Comparison of ENCODE assay signal across 40 cellular contexts in the genomic region with DNA sequence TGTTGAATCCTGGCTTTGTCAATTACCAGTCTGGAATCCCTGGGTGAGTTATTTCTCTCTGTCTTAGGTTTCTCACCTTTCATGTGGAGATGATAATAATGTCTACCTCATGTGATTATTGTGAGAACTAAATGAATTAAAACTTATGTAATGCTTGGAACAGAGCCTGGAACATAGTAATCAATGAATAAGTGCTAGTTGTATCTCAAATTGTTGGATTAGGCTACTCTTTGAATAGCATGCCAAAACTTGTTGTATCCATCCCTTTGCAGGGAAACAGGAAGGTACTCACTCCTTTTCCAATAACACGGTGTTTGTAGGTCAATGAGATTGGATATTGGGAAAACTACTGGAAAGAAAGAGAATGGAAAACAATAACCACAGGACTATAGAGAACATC.
"Had no signal": no experiment of that assay in that cellular context is flagged by ENCODE, and none has a peak within 500 bp of the region (broad histone marks: within the 10 kb centered on the region; RNA-seq: fewer than 3 reads in every experiment).

No MANE protein-coding gene starts in this region.

- H3K36me3 ChIP-seq: adrenal gland, ascending aorta, brain microvascular endothelial cell, breast epithelium, cardiac muscle cell had no signal

- H3K9me3 Mint-ChIP-seq: activated T-helper 2 cell treated with anti-CD3 and anti-CD28 coated beads, Interferon-gamma antibody, Interleukin-2, Interleukin-4, amounts not matched to agents 10 μg/mL and 5 μg/mL and 100 μg/mL, durations not matched to agents 14 hours and 24 hours and 36 hours; central memory CD8-positive, alpha-beta T cell had no signal

- H3K27ac Mint-ChIP-seq: activated naive CD4-positive, alpha-beta T cell treated with anti-CD3 and anti-CD28 coated beads for 36 hours; activated naive CD4-positive, alpha-beta T cell treated with anti-CD3 and anti-CD28 coated beads, Interleukin-2, amount 10 ng/mL, durations not matched to agents 7 days and 5 days; activated naive CD4-positive, alpha-beta T cell treated with anti-CD3 and anti-CD28 coated beads, Interleukin-2, amount 50 U/mL, for 24 hours; activated naive CD4-positive, alpha-beta T cell treated with anti-CD3 and anti-CD28 coated beads, Interleukin-2, amount 50 U/mL, for 72 hours; activated naive CD8-positive, alpha-beta T cell; activated naive CD8-positive, alpha-beta T cell treated with anti-CD3 and anti-CD28 coated beads for 36 hours; activated naive CD8-positive, alpha-beta T cell treated with anti-CD3 and anti-CD28 coated beads, Interleukin-2, amount 10 ng/mL, durations not matched to agents 7 days and 5 days; activated naive CD8-positive, alpha-beta T cell treated with anti-CD3 and anti-CD28 coated beads, Interleukin-2, amount 50 U/mL, for 24 hours; activated T-cell treated with anti-CD3 and anti-CD28 coated beads, Interleukin-2, amount 50 U/mL, for 24 hours; activated T-cell treated with anti-CD3 and anti-CD28 coated beads, Interleukin-2, amount 50 U/mL, for 72 hours; activated T-helper 1 cell treated with anti-CD3 and anti-CD28 coated beads, Interleukin-12 subunit alpha, Interleukin-12 subunit beta, Interleukin-2, Interleukin-4 antibody, amounts not matched to agents 30 ng/mL and 10 ng/mL and 1 ng/mL, durations not matched to agents 14 hours and 24 hours and 36 hours; activated T-helper 17 cell treated with anti-CD3 and anti-CD28 coated beads, Interleukin-2, amount 50 U/mL, for 72 hours; activated T-helper 2 cell treated with anti-CD3 and anti-CD28 coated beads, Interferon-gamma antibody, Interleukin-2, Interleukin-4, amounts not matched to agents 10 μg/mL and 5 μg/mL and 100 μg/mL, durations not matched to agents 14 hours and 24 hours and 36 hours; brain had no signal

- H3K4me3 ChIP-seq: adrenal gland, ascending aorta, body of pancreas, breast epithelium, cardiac muscle cell had no signal

- H3K4me1 ChIP-seq: adrenal gland, ascending aorta, body of pancreas, breast epithelium had no signal

- DNase-seq: activated effector memory CD4-positive, alpha-beta T cell treated with anti-CD3 and anti-CD28 coated beads, Interleukin-2, amount 50 U/mL, for 16 hours; activated effector memory CD4-positive, alpha-beta T cell treated with Interleukin-2 at 50 U/mL for 16 hours; activated gamma-delta T cell; activated gamma-delta T cell treated with Interleukin-2 at 50 U/mL for 16 hours; activated naive CD4-positive, alpha-beta T cell; activated naive CD4-positive, alpha-beta T cell treated with anti-CD3 and anti-CD28 coated beads for 36 hours; activated naive CD4-positive, alpha-beta T cell treated with anti-CD3 and anti-CD28 coated beads, Interleukin-2, amount 10 ng/mL, durations not matched to agents 7 days and 5 days; activated naive CD4-positive, alpha-beta T cell treated with anti-CD3 and anti-CD28 coated beads, Interleukin-2, amount 50 U/mL, for 16 hours; activated naive CD4-positive, alpha-beta T cell treated with Interleukin-2 at 50 U/mL for 16 hours; activated naive CD8-positive, alpha-beta T cell treated with anti-CD3 and anti-CD28 coated beads for 36 hours; activated naive CD8-positive, alpha-beta T cell treated with anti-CD3 and anti-CD28 coated beads, Interleukin-2, amount 10 ng/mL, durations not matched to agents 7 days and 5 days; activated naive CD8-positive, alpha-beta T cell treated with anti-CD3 and anti-CD28 coated beads, Interleukin-2, amount 50 U/mL, for 24 hours; activated T-cell treated with anti-CD3 and anti-CD28 coated beads for 4 hours; activated T-cell treated with anti-CD3 and anti-CD28 coated beads, Interleukin-2, amount 50 U/mL, for 1 hour; activated T-cell treated with anti-CD3 and anti-CD28 coated beads, Interleukin-2, amount 50 U/mL, for 24 hours; activated T-cell treated with anti-CD3 and anti-CD28 coated beads, Interleukin-2, amount 50 U/mL, for 4 hours; activated T-cell treated with anti-CD3 and anti-CD28 coated beads, Interleukin-2, amount 50 U/mL, for 48 hours; activated T-cell treated with anti-CD3 and anti-CD28 coated beads, Interleukin-2, amount 50 U/mL, for 72 hours; adrenal gland; amniotic stem cell; amygdala; anterior cingulate cortex; aorta; body of pancreas; brain microvascular endothelial cell; caudate nucleus; central memory CD4-positive, alpha-beta T cell; cerebellar nuclear complex had no signal

- H3K27ac ChIP-seq: adrenal gland, ascending aorta, body of pancreas, brain microvascular endothelial cell, breast epithelium, cardiac muscle cell had no signal

- H3K4me1 Mint-ChIP-seq: activated naive CD4-positive, alpha-beta T cell treated with anti-CD3 and anti-CD28 coated beads, Interleukin-2, amount 10 ng/mL, durations not matched to agents 7 days and 5 days; activated naive CD4-positive, alpha-beta T cell treated with anti-CD3 and anti-CD28 coated beads, Interleukin-2, amount 50 U/mL, for 24 hours; activated naive CD8-positive, alpha-beta T cell treated with anti-CD3 and anti-CD28 coated beads, Interleukin-2, amount 10 ng/mL, durations not matched to agents 7 days and 5 days; activated naive CD8-positive, alpha-beta T cell treated with anti-CD3 and anti-CD28 coated beads, Interleukin-2, amount 50 U/mL, for 24 hours; activated T-helper 17 cell treated with anti-CD3 and anti-CD28 coated beads, Interleukin-2, amount 50 U/mL, for 72 hours; brain; central memory CD8-positive, alpha-beta T cell had no signal

- ATAC-seq: activated naive CD4-positive, alpha-beta T cell treated with anti-CD3 and anti-CD28 coated beads, Interleukin-2, amount 50 U/mL, for 72 hours; activated naive CD8-positive, alpha-beta T cell treated with anti-CD3 and anti-CD28 coated beads, Interleukin-2, amount 50 U/mL, for 24 hours; activated T-cell treated with anti-CD3 and anti-CD28 coated beads, Interleukin-2, amount 50 U/mL, for 4 hours; activated T-cell treated with anti-CD3 and anti-CD28 coated beads, Interleukin-2, amount 50 U/mL, for 72 hours; activated T-helper 17 cell treated with anti-CD3 and anti-CD28 coated beads, Interleukin-2, amount 50 U/mL, for 72 hours; body of pancreas had no signal

- H3K36me3 Mint-ChIP-seq: activated naive CD4-positive, alpha-beta T cell treated with anti-CD3 and anti-CD28 coated beads, Interleukin-2, amount 10 ng/mL, durations not matched to agents 7 days and 5 days; activated naive CD4-positive, alpha-beta T cell treated with anti-CD3 and anti-CD28 coated beads, Interleukin-2, amount 50 U/mL, for 24 hours; activated naive CD4-positive, alpha-beta T cell treated with anti-CD3 and anti-CD28 coated beads, Interleukin-2, amount 50 U/mL, for 72 hours; activated naive CD8-positive, alpha-beta T cell; activated naive CD8-positive, alpha-beta T cell treated with anti-CD3 and anti-CD28 coated beads for 36 hours had no signal

- H3K27me3 Mint-ChIP-seq: activated naive CD4-positive, alpha-beta T cell treated with anti-CD3 and anti-CD28 coated beads, Interleukin-2, amount 50 U/mL, for 24 hours; activated T-cell treated with anti-CD3 and anti-CD28 coated beads, Interleukin-2, amount 50 U/mL, for 24 hours; activated T-helper 17 cell treated with anti-CD3 and anti-CD28 coated beads, Interleukin-2, amount 50 U/mL, for 72 hours had no signal

- FAIRE-seq: astrocyte had no signal

- H3K9me3 ChIP-seq: adrenal gland, ascending aorta, body of pancreas, breast epithelium had no signal

- H3K4me3 Mint-ChIP-seq: activated naive CD4-positive, alpha-beta T cell treated with anti-CD3 and anti-CD28 coated beads for 36 hours; activated naive CD4-positive, alpha-beta T cell treated with anti-CD3 and anti-CD28 coated beads, Interleukin-2, amount 10 ng/mL, durations not matched to agents 7 days and 5 days; activated naive CD4-positive, alpha-beta T cell treated with anti-CD3 and anti-CD28 coated beads, Interleukin-2, amount 50 U/mL, for 24 hours; activated naive CD8-positive, alpha-beta T cell; activated naive CD8-positive, alpha-beta T cell treated with anti-CD3 and anti-CD28 coated beads for 36 hours; activated naive CD8-positive, alpha-beta T cell treated with anti-CD3 and anti-CD28 coated beads, Interleukin-2, amount 10 ng/mL, durations not matched to agents 7 days and 5 days; activated naive CD8-positive, alpha-beta T cell treated with anti-CD3 and anti-CD28 coated beads, Interleukin-2, amount 50 U/mL, for 24 hours; activated T-cell treated with anti-CD3 and anti-CD28 coated beads, Interleukin-2, amount 50 U/mL, for 24 hours; activated T-cell treated with anti-CD3 and anti-CD28 coated beads, Interleukin-2, amount 50 U/mL, for 4 hours; activated T-cell treated with anti-CD3 and anti-CD28 coated beads, Interleukin-2, amount 50 U/mL, for 72 hours; activated T-helper 1 cell treated with anti-CD3 and anti-CD28 coated beads, Interleukin-12 subunit alpha, Interleukin-12 subunit beta, Interleukin-2, Interleukin-4 antibody, amounts not matched to agents 30 ng/mL and 10 ng/mL and 1 ng/mL, durations not matched to agents 14 hours and 24 hours and 36 hours; activated T-helper 17 cell treated with anti-CD3 and anti-CD28 coated beads, Interleukin-2, amount 50 U/mL, for 72 hours; brain; central memory CD8-positive, alpha-beta T cell had no signal

- H3K27me3 ChIP-seq: adrenal gland, ascending aorta, body of pancreas, brain microvascular endothelial cell, breast epithelium, cardiac muscle cell had no signal
